ENCODE assay signal across 1 cellular context in genomic region chr7:122305475-122306319, GRCh38.
A peak's percentile ranks its signal among the peaks of the same experiment; 100 is the strongest.
TF ChIP-seq lines count a peak whose summit lies in the region.

No MANE protein-coding gene starts in this region.

TF ChIP-seq in HEK293, 187 proteins besides CTCF, POLR2A, EP300 and RAD21 (continued from another document):
- no peak for TF ChIP-seq ZNF26 (tag by site-specific recombination; IDR thresholded peaks at IDR 0.05)
- TF ChIP-seq PRDM10 (tag by site-specific recombination; IDR thresholded peaks at IDR 0.05): no peak
- peak; percentile 73 for TF ChIP-seq GLIS1 (tag by site-specific recombination; IDR thresholded peaks at IDR 0.05)
- no peak for TF ChIP-seq ZSCAN4 (tag by site-specific recombination; IDR thresholded peaks at IDR 0.05)
- no peak for TF ChIP-seq ZSCAN23 (tag by site-specific recombination; IDR thresholded peaks at IDR 0.05)
- no peak; the same call in 1 of the 2 replicates for TF ChIP-seq ZNF133 (tag by site-specific recombination; IDR thresholded peaks at IDR 0.05)
- TF ChIP-seq ZNF37A (tag by site-specific recombination; IDR thresholded peaks at IDR 0.05): no peak
- peak; percentile 35; the same call in 1 of the 2 replicates for TF ChIP-seq HIC1 (tag by site-specific recombination; IDR thresholded peaks at IDR 0.05)
- TF ChIP-seq ZBTB11 (tag by site-specific recombination; conservative IDR thresholded peaks at IDR 0.05; ENCODE audit: low read depth): peak; percentile 76
- no peak for TF ChIP-seq BCL11B (tag by site-specific recombination; IDR thresholded peaks at IDR 0.05; ENCODE audit: low read depth)
- TF ChIP-seq FEZF1 (tag by site-specific recombination; IDR thresholded peaks at IDR 0.05): no peak
- no peak for TF ChIP-seq ZNF121 (tag by site-specific recombination; IDR thresholded peaks at IDR 0.05)
- no peak for TF ChIP-seq ZSCAN16 (tag by site-specific recombination; IDR thresholded peaks at IDR 0.05)
- TF ChIP-seq ZNF514 (tag by site-specific recombination; IDR thresholded peaks at IDR 0.05): no peak
- peak; percentile 49 for TF ChIP-seq SP2 (tag by site-specific recombination; IDR thresholded peaks at IDR 0.05)
- no peak for TF ChIP-seq ZSCAN5A (tag by site-specific recombination; IDR thresholded peaks at IDR 0.05)
- TF ChIP-seq SCRT1 (tag by site-specific recombination; IDR thresholded peaks at IDR 0.05; ENCODE audit: borderline replicate concordance): peak; percentile 63; the same call in 1 of the 2 replicates
- no peak for TF ChIP-seq HOXD13 (CRISPR knock-in tag; IDR thresholded peaks at IDR 0.05; ENCODE audit: borderline replicate concordance)
- TF ChIP-seq ZNF24 (tag by site-specific recombination; IDR thresholded peaks at IDR 0.05): 0 out of 2 replicates have a peak, but pooled peaks have one; percentile 15
- TF ChIP-seq ZNF830 (tag by site-specific recombination; IDR thresholded peaks at IDR 0.05; ENCODE audit: low read depth): no peak
- peak; percentile 56 for TF ChIP-seq ZNF600 (tag by site-specific recombination; IDR thresholded peaks at IDR 0.05)
- TF ChIP-seq ZBTB26 (tag by site-specific recombination; optimal IDR thresholded peaks at IDR 0.05): peak; percentile 96
- TF ChIP-seq GLI2 (tag by site-specific recombination; IDR thresholded peaks at IDR 0.05; ENCODE audit: borderline replicate concordance, low read depth): no peak
- no peak for TF ChIP-seq ZNF148 (tag by site-specific recombination; IDR thresholded peaks at IDR 0.05; ENCODE audit: borderline replicate concordance)
- TF ChIP-seq ZNF791 (tag by site-specific recombination; IDR thresholded peaks at IDR 0.05): no peak
- no peak for TF ChIP-seq ZBTB48 (tag by site-specific recombination; IDR thresholded peaks at IDR 0.05)
- no peak for TF ChIP-seq YY1 (tag by site-specific recombination; IDR thresholded peaks at IDR 0.05)
- TF ChIP-seq SP7 (tag by site-specific recombination; IDR thresholded peaks at IDR 0.05): peak; percentile 27; the same call in 1 of the 2 replicates
- no peak for TF ChIP-seq ZNF211 (tag by site-specific recombination; IDR thresholded peaks at IDR 0.05; ENCODE audit: low read depth)
- peak; percentile 56; the same call in 1 of the 2 replicates for TF ChIP-seq ZNF2 (tag by site-specific recombination; IDR thresholded peaks at IDR 0.05)
- no peak for TF ChIP-seq ZNF416 (tag by site-specific recombination; IDR thresholded peaks at IDR 0.05)
